Comparison of ENCODE assay signal across 8 cellular contexts in genomic region chr1:114780344-114781226, GRCh38. TPM values are rescaled to one million over a fixed set of nuclear protein-coding genes. Genes with fewer than 3 reads are reported as not detected.
DNase-seq lines count a peak whose midpoint lies in the region; ATAC-seq and TF ChIP-seq lines count a peak whose summit lies in the region.

Gene SIKE1, minus strand, starts transcription at chr1:114780685. Its CDS starts 78 bp downstream, at chr1:114780607.

- TF ChIP-seq CTCF in left lung (IDR thresholded peaks at IDR 0.05), result no peak

- intact Hi-C loops in left lung (cut with DNase I), result no loop called here

- ATAC-seq in GM19372 (IDR thresholded peaks at IDR 0.05; ENCODE audit: low read depth, unreplicated experiment) (peak; percentile 99), HG03558 (IDR thresholded peaks at IDR 0.05; ENCODE audit: extremely low read depth, unreplicated experiment) (peak; percentile 97), left lung (peak; percentile 98)

- no peaks in the 10 kb centered on the region for H3K9me3 ChIP-seq in left lung

- H3K36me3 ChIP-seq in left lung, result peaks cover 0 to 25% of the 10 kb centered on the region in 2 donors

- peak within 1 kb of the TSS; percentile 49 to 85 for H3K4me3 ChIP-seq in left lung

- peaks cover 0 to 20% of the 10 kb centered on the region in 2 donors for H3K27me3 ChIP-seq in left lung

- H3K27ac ChIP-seq in left lung, result peak within 1 kb of the TSS; percentile 86 to 92

- peaks cover 4 to 18% of the 10 kb centered on the region in 2 donors for H3K4me1 ChIP-seq in left lung

- peak; percentile 33 to 96 (median 82) for DNase-seq in C1 segment of cervical spinal cord (lab: John Stamatoyannopoulos, UW)
- peak; percentile 97 for DNase-seq in NCI-H748 (lab: John Stamatoyannopoulos, UW; ENCODE audit: unreplicated experiment)
- peak; percentile 80 to 94 for DNase-seq in activated CD4-positive, alpha-beta T cell treated with anti-CD3 and anti-CD28 coated beads, Interleukin-2, amount 50 U/mL, for 24 hours (ENCODE audit: low read depth in 1 of 2, low spot score in 1 of 2)
- DNase-seq in dermis blood vessel endothelial cell, result peak; percentile 93
- peak; percentile 95 for DNase-seq in left lung
- peak; percentile 87 to 89 for DNase-seq in stimulated activated CD4-positive, alpha-beta T cell treated with anti-CD3 and anti-CD28 coated beads, Interleukin-2, amount 100 ng/mL, for 48 hours

RNA-seq across cellular contexts. Expression of gene SIKE1, which starts in this region (rescaled TPM):
- total RNA-seq in dermis blood vessel endothelial cell, result 44.9 and 63.4 TPM in 2 replicates
- total RNA-seq in left lung, result 10 to 100 TPM; 37.7 to 42.7 TPM

Comparison
In these comparisons a context has a peak if more than half of its experiments do, and no peak if none do; other contexts are left out.
1. Peak in every context shown above with its lines: DNase-seq, ATAC-seq, H3K4me3 ChIP-seq and H3K27ac ChIP-seq.